Comparison of ENCODE assay signal across 1 cellular context in genomic region chr18:74314759-74315463, GRCh38.
TF ChIP-seq lines count a peak whose summit lies in the region.

No MANE protein-coding gene starts in this region.

TF ChIP-seq in HepG2, 621 proteins besides CTCF, POLR2A, EP300 and RAD21:
- TF ChIP-seq, protein P1, sequence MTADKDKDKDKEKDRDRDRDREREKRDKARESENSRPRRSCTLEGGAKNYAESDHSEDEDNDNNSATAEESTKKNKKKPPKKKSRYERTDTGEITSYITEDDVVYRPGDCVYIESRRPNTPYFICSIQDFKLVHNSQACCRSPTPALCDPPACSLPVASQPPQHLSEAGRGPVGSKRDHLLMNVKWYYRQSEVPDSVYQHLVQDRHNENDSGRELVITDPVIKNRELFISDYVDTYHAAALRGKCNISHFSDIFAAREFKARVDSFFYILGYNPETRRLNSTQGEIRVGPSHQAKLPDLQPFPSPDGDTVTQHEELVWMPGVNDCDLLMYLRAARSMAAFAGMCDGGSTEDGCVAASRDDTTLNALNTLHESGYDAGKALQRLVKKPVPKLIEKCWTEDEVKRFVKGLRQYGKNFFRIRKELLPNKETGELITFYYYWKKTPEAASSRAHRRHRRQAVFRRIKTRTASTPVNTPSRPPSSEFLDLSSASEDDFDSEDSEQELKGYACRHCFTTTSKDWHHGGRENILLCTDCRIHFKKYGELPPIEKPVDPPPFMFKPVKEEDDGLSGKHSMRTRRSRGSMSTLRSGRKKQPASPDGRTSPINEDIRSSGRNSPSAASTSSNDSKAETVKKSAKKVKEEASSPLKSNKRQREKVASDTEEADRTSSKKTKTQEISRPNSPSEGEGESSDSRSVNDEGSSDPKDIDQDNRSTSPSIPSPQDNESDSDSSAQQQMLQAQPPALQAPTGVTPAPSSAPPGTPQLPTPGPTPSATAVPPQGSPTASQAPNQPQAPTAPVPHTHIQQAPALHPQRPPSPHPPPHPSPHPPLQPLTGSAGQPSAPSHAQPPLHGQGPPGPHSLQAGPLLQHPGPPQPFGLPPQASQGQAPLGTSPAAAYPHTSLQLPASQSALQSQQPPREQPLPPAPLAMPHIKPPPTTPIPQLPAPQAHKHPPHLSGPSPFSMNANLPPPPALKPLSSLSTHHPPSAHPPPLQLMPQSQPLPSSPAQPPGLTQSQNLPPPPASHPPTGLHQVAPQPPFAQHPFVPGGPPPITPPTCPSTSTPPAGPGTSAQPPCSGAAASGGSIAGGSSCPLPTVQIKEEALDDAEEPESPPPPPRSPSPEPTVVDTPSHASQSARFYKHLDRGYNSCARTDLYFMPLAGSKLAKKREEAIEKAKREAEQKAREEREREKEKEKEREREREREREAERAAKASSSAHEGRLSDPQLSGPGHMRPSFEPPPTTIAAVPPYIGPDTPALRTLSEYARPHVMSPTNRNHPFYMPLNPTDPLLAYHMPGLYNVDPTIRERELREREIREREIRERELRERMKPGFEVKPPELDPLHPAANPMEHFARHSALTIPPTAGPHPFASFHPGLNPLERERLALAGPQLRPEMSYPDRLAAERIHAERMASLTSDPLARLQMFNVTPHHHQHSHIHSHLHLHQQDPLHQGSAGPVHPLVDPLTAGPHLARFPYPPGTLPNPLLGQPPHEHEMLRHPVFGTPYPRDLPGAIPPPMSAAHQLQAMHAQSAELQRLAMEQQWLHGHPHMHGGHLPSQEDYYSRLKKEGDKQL (CRISPR knock-in tag; IDR thresholded peaks at IDR 0.05; ENCODE audit: low read depth), result no peak
- peak; percentile 54; the same call in 1 of the 2 replicates for TF ChIP-seq ZKSCAN1 (IDR thresholded peaks at IDR 0.05; ENCODE audit: low read length)
- TF ChIP-seq, protein P2, sequence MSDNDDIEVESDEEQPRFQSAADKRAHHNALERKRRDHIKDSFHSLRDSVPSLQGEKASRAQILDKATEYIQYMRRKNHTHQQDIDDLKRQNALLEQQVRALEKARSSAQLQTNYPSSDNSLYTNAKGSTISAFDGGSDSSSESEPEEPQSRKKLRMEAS (IDR thresholded peaks at IDR 0.05), result no peak
